1 cellular context compared by ENCODE assay signal in the genomic region with DNA sequence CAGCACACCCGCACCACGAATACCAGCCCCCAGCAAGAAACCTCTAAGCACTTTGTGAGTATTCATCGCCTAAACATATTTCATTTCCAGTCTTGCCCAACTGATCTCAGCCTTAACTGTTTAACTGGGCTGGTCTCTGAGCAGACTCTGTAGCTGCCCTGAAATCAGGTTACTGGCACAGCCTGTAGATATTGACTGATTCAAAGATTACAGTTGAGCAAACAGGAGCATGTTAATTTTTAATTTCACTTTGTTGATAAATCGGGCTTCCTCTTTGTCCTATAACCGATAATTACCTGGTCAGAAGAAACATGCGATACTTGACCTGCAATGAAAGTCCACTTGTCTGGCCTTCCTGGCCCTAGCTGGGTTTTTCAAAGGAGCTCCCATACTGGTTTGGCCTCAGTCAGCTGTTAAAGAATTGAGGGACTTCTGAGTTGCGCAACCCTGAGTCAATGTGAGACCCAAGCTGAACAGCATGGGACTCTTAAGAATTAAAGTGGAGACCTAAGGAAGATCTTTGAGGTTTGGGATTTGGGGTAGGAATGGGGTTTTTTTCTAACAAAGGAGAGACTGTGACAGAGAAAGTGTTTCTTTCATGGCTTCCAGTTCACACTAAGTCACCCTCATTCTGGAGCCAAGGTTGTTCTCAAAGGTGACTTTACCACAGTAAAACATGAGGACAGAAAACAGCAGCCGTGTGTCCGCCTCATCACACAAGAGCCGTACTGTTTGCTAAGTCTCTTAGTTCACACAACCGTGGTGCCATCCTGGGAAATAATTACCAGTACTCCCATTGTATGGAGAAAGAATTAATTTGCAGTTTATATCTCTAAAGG.
TF ChIP-seq lines count a peak whose summit lies in the region.

No MANE protein-coding gene starts in this region.

TF ChIP-seq in HepG2, 621 proteins besides CTCF, POLR2A, EP300 and RAD21 (continued from another document and continues in another):
- TF ChIP-seq, protein P1, sequence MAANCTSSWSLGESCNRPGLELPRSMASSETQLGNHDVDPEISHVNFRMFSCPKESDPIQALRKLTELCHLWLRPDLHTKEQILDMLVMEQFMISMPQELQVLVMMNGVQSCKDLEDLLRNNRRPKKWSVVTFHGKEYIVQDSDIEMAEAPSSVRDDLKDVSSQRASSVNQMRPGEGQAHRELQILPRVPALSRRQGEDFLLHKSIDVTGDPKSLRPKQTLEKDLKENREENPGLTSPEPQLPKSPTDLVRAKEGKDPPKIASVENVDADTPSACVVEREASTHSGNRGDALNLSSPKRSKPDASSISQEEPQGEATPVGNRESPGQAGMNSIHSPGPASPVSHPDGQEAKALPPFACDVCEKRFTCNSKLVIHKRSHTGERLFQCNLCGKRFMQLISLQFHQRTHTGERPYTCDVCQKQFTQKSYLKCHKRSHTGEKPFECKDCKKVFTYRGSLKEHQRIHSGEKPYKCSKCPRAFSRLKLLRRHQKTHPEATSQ (CRISPR knock-in tag; IDR thresholded peaks at IDR 0.05; ENCODE audit: borderline replicate concordance) = peak; percentile 72; the same call in 1 of the 2 replicates
- TF ChIP-seq, protein P2, sequence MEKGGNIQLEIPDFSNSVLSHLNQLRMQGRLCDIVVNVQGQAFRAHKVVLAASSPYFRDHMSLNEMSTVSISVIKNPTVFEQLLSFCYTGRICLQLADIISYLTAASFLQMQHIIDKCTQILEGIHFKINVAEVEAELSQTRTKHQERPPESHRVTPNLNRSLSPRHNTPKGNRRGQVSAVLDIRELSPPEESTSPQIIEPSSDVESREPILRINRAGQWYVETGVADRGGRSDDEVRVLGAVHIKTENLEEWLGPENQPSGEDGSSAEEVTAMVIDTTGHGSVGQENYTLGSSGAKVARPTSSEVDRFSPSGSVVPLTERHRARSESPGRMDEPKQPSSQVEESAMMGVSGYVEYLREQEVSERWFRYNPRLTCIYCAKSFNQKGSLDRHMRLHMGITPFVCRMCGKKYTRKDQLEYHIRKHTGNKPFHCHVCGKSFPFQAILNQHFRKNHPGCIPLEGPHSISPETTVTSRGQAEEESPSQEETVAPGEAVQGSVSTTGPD (CRISPR knock-in tag; IDR thresholded peaks at IDR 0.05) = no peak
- TF ChIP-seq, protein P3, sequence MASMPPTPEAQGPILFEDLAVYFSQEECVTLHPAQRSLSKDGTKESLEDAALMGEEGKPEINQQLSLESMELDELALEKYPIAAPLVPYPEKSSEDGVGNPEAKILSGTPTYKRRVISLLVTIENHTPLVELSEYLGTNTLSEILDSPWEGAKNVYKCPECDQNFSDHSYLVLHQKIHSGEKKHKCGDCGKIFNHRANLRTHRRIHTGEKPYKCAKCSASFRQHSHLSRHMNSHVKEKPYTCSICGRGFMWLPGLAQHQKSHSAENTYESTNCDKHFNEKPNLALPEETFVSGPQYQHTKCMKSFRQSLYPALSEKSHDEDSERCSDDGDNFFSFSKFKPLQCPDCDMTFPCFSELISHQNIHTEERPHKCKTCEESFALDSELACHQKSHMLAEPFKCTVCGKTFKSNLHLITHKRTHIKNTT (CRISPR knock-in tag; IDR thresholded peaks at IDR 0.05) = no peak
- TF ChIP-seq, protein P4, sequence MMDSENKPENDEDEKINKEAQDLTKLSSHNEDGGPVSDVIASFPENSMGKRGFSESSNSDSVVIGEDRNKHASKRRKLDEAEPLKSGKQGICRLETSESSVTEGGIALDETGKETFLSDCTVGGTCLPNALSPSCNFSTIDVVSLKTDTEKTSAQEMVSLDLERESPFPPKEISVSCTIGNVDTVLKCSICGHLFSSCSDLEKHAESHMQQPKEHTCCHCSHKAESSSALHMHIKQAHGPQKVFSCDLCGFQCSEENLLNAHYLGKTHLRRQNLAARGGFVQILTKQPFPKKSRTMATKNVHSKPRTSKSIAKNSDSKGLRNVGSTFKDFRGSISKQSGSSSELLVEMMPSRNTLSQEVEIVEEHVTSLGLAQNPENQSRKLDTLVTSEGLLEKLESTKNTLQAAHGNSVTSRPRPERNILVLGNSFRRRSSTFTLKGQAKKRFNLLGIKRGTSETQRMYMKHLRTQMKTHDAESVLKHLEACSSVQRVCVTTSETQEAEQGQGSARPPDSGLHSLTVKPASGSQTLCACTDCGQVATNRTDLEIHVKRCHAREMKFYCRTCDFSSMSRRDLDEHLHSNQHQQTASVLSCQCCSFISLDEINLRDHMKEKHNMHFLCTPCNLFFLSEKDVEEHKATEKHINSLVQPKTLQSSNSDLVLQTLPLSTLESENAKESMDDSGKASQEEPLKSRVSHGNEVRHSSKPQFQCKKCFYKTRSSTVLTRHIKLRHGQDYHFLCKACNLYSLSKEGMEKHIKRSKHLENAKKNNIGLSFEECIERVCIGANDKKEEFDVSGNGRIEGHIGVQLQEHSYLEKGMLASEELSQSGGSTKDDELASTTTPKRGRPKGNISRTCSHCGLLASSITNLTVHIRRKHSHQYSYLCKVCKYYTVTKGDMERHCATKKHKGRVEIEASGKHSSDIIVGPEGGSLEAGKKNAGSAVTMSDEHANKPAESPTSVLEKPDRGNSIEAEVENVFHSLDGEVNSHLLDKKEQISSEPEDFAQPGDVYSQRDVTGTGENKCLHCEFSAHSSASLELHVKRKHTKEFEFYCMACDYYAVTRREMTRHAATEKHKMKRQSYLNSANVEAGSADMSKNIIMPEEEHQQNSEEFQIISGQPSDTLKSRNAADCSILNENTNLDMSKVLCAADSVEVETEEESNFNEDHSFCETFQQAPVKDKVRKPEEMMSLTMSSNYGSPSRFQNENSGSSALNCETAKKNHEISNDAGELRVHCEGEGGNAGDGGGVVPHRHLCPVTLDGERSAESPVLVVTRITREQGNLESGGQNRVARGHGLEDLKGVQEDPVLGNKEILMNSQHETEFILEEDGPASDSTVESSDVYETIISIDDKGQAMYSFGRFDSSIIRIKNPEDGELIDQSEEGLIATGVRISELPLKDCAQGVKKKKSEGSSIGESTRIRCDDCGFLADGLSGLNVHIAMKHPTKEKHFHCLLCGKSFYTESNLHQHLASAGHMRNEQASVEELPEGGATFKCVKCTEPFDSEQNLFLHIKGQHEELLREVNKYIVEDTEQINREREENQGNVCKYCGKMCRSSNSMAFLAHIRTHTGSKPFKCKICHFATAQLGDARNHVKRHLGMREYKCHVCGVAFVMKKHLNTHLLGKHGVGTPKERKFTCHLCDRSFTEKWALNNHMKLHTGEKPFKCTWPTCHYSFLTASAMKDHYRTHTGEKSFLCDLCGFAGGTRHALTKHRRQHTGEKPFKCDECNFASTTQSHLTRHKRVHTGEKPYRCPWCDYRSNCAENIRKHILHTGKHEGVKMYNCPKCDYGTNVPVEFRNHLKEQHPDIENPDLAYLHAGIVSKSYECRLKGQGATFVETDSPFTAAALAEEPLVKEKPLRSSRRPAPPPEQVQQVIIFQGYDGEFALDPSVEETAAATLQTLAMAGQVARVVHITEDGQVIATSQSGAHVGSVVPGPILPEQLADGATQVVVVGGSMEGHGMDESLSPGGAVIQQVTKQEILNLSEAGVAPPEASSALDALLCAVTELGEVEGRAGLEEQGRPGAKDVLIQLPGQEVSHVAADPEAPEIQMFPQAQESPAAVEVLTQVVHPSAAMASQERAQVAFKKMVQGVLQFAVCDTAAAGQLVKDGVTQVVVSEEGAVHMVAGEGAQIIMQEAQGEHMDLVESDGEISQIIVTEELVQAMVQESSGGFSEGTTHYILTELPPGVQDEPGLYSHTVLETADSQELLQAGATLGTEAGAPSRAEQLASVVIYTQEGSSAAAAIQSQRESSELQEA (CRISPR knock-in tag; IDR thresholded peaks at IDR 0.05; ENCODE audit: not compliant biosample characterization) = no peak
- TF ChIP-seq REL (CRISPR knock-in tag; conservative IDR thresholded peaks at IDR 0.05) (no peak), PAF1 (CRISPR knock-in tag; IDR thresholded peaks at IDR 0.05) (no peak), SOX13 (IDR thresholded peaks at IDR 0.05) (peak; percentile 77), SOX13 (CRISPR knock-in tag; conservative IDR thresholded peaks at IDR 0.05 in 1 of 2, IDR thresholded peaks at IDR 0.05 in 1 of 2) (peak in 1 of 2 experiments; percentile 93; a peak in 2 of 4 replicates), FOXK1 (CRISPR knock-in tag; IDR thresholded peaks at IDR 0.05; ENCODE audit: borderline replicate concordance, low read depth) (peak; percentile 78), CENPT (CRISPR knock-in tag; IDR thresholded peaks at IDR 0.05; ENCODE audit: low read depth) (no peak), ZNF678 (CRISPR knock-in tag; IDR thresholded peaks at IDR 0.05) (no peak), TCF7L2 (IDR thresholded peaks at IDR 0.05; ENCODE audit: low read depth, low read length) (no peak), ZNF274 (CRISPR knock-in tag; IDR thresholded peaks at IDR 0.05) (no peak), ZNF615 (CRISPR knock-in tag; IDR thresholded peaks at IDR 0.05; ENCODE audit: borderline replicate concordance) (0 out of 2 replicates have a peak, but pooled peaks have one; percentile 36), PAWR (CRISPR knock-in tag; IDR thresholded peaks at IDR 0.05; ENCODE audit: borderline replicate concordance) (no peak), ZNF547 (CRISPR knock-in tag; IDR thresholded peaks at IDR 0.05) (no peak; the same call in 1 of the 2 replicates), MXD4 (CRISPR knock-in tag; IDR thresholded peaks at IDR 0.05) (peak; percentile 49; the same call in 1 of the 2 replicates), SSRP1 (CRISPR knock-in tag; IDR thresholded peaks at IDR 0.05) (no peak), BHLHE40 (IDR thresholded peaks at IDR 0.05; ENCODE audit: low read length) (no peak), HMG20B (CRISPR knock-in tag; conservative IDR thresholded peaks at IDR 0.05) (peak; percentile 66; the same call in 1 of the 2 replicates), GTF3A (CRISPR knock-in tag; conservative IDR thresholded peaks at IDR 0.05) (no peak), CENPX (CRISPR knock-in tag; IDR thresholded peaks at IDR 0.05) (no peak), MYC (CRISPR knock-in tag; IDR thresholded peaks at IDR 0.05; ENCODE audit: borderline replicate concordance) (peak; percentile 43; the same call in 1 of the 2 replicates), ZNF333 (CRISPR knock-in tag; IDR thresholded peaks at IDR 0.05; ENCODE audit: borderline replicate concordance) (no peak)
- TF ChIP-seq, protein P5, sequence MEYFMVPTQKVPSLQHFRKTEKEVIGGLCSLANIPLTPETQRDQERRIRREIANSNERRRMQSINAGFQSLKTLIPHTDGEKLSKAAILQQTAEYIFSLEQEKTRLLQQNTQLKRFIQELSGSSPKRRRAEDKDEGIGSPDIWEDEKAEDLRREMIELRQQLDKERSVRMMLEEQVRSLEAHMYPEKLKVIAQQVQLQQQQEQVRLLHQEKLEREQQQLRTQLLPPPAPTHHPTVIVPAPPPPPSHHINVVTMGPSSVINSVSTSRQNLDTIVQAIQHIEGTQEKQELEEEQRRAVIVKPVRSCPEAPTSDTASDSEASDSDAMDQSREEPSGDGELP (IDR thresholded peaks at IDR 0.05; ENCODE audit: borderline replicate concordance, low read depth) = peak; percentile 98
- TF ChIP-seq, protein P6, sequence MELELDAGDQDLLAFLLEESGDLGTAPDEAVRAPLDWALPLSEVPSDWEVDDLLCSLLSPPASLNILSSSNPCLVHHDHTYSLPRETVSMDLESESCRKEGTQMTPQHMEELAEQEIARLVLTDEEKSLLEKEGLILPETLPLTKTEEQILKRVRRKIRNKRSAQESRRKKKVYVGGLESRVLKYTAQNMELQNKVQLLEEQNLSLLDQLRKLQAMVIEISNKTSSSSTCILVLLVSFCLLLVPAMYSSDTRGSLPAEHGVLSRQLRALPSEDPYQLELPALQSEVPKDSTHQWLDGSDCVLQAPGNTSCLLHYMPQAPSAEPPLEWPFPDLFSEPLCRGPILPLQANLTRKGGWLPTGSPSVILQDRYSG (CRISPR knock-in tag; IDR thresholded peaks at IDR 0.05) = 0 out of 2 replicates have a peak, but pooled peaks have one; percentile 22
- TF ChIP-seq, protein P7, sequence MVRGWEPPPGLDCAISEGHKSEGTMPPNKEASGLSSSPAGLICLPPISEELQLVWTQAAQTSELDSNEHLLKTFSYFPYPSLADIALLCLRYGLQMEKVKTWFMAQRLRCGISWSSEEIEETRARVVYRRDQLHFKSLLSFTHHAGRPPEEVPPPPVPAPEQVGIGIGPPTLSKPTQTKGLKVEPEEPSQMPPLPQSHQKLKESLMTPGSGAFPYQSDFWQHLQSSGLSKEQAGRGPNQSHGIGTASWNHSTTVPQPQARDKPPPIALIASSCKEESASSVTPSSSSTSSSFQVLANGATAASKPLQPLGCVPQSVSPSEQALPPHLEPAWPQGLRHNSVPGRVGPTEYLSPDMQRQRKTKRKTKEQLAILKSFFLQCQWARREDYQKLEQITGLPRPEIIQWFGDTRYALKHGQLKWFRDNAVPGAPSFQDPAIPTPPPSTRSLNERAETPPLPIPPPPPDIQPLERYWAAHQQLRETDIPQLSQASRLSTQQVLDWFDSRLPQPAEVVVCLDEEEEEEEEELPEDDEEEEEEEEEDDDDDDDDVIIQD (CRISPR knock-in tag; IDR thresholded peaks at IDR 0.05; ENCODE audit: low read depth) = peak; percentile 78
- TF ChIP-seq, protein P8, sequence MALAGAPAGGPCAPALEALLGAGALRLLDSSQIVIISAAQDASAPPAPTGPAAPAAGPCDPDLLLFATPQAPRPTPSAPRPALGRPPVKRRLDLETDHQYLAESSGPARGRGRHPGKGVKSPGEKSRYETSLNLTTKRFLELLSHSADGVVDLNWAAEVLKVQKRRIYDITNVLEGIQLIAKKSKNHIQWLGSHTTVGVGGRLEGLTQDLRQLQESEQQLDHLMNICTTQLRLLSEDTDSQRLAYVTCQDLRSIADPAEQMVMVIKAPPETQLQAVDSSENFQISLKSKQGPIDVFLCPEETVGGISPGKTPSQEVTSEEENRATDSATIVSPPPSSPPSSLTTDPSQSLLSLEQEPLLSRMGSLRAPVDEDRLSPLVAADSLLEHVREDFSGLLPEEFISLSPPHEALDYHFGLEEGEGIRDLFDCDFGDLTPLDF (CRISPR knock-in tag; IDR thresholded peaks at IDR 0.05) = no peak
- TF ChIP-seq, protein P9, sequence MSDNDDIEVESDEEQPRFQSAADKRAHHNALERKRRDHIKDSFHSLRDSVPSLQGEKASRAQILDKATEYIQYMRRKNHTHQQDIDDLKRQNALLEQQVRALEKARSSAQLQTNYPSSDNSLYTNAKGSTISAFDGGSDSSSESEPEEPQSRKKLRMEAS (IDR thresholded peaks at IDR 0.05) = peak; percentile 43; the same call in 1 of the 2 replicates
- TF ChIP-seq, protein P10, sequence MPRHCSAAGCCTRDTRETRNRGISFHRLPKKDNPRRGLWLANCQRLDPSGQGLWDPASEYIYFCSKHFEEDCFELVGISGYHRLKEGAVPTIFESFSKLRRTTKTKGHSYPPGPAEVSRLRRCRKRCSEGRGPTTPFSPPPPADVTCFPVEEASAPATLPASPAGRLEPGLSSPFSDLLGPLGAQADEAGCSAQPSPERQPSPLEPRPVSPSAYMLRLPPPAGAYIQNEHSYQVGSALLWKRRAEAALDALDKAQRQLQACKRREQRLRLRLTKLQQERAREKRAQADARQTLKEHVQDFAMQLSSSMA (CRISPR knock-in tag; IDR thresholded peaks at IDR 0.05) = no peak
